ENCODE assay signal across 1 cellular context in the genomic region with DNA sequence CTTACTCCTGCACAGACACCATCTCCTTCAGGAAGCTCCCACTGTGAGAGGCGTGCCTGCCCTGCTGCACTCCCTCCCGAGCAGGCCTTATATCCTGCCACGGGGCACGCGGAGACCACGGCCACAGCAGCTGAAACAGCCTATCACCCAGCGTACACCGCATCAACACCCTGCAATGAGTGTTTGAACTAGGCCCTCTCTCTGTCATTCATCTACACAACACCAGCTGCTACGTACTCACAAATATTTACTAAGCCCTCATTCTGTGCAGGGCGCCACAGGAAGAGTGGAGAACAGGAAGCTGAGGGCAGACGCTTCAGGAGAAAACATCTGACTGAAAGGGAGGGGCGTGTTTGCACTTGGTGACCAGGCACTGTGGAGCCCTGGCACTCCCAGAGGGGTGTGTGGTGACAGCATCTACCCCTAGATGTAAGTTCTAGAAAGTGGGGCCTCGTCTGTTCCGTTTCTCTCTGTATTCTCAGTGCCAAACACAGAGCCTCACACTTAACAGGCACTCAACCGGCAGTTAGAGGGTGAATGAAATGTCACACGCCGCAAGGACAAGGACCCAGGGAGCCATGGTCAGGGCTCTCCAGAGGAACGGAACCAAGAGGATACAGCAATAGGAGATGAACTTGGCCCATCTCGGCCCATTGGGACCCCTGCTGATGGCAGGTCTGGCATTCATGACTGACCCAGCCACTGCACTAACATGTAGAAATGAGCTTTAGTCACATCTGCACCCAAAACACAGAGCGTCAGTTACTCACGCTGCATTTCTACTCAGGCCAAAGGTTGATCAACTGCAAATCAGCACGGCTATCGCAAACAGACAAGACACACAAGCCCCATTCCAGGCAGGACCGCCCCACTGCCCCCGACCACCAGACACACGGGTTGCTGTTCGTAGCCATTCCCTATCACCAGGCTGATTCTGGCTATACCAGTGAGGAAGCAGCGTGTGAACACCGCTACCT.
TF ChIP-seq lines count a peak whose summit lies in the region.

No MANE protein-coding gene starts in this region.

TF ChIP-seq in GM23338, 12 proteins besides CTCF, POLR2A, EP300 and RAD21 (continued from another document):
- TF ChIP-seq, protein P1, sequence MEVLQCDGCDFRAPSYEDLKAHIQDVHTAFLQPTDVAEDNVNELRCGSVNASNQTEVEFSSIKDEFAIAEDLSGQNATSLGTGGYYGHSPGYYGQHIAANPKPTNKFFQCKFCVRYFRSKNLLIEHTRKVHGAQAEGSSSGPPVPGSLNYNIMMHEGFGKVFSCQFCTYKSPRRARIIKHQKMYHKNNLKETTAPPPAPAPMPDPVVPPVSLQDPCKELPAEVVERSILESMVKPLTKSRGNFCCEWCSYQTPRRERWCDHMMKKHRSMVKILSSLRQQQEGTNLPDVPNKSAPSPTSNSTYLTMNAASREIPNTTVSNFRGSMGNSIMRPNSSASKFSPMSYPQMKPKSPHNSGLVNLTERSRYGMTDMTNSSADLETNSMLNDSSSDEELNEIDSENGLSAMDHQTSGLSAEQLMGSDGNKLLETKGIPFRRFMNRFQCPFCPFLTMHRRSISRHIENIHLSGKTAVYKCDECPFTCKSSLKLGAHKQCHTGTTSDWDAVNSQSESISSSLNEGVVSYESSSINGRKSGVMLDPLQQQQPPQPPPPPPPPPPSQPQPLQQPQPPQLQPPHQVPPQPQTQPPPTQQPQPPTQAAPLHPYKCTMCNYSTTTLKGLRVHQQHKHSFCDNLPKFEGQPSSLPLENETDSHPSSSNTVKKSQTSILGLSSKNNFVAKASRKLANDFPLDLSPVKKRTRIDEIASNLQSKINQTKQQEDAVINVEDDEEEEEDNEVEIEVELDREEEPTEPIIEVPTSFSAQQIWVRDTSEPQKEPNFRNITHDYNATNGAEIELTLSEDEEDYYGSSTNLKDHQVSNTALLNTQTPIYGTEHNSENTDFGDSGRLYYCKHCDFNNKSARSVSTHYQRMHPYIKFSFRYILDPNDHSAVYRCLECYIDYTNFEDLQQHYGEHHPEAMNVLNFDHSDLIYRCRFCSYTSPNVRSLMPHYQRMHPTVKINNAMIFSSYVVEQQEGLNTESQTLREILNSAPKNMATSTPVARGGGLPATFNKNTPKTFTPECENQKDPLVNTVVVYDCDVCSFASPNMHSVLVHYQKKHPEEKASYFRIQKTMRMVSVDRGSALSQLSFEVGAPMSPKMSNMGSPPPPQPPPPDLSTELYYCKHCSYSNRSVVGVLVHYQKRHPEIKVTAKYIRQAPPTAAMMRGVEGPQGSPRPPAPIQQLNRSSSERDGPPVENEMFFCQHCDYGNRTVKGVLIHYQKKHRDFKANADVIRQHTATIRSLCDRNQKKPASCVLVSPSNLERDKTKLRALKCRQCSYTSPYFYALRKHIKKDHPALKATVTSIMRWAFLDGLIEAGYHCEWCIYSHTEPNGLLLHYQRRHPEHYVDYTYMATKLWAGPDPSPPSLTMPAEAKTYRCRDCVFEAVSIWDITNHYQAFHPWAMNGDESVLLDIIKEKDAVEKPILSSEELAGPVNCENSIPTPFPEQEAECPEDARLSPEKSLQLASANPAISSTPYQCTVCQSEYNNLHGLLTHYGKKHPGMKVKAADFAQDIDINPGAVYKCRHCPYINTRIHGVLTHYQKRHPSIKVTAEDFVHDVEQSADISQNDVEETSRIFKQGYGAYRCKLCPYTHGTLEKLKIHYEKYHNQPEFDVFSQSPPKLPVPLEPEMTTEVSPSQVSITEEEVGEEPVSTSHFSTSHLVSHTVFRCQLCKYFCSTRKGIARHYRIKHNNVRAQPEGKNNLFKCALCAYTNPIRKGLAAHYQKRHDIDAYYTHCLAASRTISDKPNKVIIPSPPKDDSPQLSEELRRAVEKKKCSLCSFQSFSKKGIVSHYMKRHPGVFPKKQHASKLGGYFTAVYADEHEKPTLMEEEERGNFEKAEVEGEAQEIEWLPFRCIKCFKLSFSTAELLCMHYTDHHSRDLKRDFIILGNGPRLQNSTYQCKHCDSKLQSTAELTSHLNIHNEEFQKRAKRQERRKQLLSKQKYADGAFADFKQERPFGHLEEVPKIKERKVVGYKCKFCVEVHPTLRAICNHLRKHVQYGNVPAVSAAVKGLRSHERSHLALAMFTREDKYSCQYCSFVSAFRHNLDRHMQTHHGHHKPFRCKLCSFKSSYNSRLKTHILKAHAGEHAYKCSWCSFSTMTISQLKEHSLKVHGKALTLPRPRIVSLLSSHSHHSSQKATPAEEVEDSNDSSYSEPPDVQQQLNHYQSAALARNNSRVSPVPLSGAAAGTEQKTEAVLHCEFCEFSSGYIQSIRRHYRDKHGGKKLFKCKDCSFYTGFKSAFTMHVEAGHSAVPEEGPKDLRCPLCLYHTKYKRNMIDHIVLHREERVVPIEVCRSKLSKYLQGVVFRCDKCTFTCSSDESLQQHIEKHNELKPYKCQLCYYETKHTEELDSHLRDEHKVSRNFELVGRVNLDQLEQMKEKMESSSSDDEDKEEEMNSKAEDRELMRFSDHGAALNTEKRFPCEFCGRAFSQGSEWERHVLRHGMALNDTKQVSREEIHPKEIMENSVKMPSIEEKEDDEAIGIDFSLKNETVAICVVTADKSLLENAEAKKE (CRISPR knock-in tag; IDR thresholded peaks at IDR 0.05): no peak
- TF ChIP-seq NANOG (IDR thresholded peaks at IDR 0.05; ENCODE audit: borderline replicate concordance) (no peak), POLR2AphosphoS5 (IDR thresholded peaks at IDR 0.05; ENCODE audit: low read depth) (no peak), JUNB (IDR thresholded peaks at IDR 0.05; ENCODE audit: unreplicated experiment) (no peak), ZNF331 (CRISPR knock-in tag; IDR thresholded peaks at IDR 0.05; ENCODE audit: low read depth) (no peak), ZNF114 (CRISPR knock-in tag; IDR thresholded peaks at IDR 0.05) (no peak)
- TF ChIP-seq, protein P2, sequence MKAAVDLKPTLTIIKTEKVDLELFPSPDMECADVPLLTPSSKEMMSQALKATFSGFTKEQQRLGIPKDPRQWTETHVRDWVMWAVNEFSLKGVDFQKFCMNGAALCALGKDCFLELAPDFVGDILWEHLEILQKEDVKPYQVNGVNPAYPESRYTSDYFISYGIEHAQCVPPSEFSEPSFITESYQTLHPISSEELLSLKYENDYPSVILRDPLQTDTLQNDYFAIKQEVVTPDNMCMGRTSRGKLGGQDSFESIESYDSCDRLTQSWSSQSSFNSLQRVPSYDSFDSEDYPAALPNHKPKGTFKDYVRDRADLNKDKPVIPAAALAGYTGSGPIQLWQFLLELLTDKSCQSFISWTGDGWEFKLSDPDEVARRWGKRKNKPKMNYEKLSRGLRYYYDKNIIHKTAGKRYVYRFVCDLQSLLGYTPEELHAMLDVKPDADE (IDR thresholded peaks at IDR 0.05): no peak
- TF ChIP-seq, protein P3, sequence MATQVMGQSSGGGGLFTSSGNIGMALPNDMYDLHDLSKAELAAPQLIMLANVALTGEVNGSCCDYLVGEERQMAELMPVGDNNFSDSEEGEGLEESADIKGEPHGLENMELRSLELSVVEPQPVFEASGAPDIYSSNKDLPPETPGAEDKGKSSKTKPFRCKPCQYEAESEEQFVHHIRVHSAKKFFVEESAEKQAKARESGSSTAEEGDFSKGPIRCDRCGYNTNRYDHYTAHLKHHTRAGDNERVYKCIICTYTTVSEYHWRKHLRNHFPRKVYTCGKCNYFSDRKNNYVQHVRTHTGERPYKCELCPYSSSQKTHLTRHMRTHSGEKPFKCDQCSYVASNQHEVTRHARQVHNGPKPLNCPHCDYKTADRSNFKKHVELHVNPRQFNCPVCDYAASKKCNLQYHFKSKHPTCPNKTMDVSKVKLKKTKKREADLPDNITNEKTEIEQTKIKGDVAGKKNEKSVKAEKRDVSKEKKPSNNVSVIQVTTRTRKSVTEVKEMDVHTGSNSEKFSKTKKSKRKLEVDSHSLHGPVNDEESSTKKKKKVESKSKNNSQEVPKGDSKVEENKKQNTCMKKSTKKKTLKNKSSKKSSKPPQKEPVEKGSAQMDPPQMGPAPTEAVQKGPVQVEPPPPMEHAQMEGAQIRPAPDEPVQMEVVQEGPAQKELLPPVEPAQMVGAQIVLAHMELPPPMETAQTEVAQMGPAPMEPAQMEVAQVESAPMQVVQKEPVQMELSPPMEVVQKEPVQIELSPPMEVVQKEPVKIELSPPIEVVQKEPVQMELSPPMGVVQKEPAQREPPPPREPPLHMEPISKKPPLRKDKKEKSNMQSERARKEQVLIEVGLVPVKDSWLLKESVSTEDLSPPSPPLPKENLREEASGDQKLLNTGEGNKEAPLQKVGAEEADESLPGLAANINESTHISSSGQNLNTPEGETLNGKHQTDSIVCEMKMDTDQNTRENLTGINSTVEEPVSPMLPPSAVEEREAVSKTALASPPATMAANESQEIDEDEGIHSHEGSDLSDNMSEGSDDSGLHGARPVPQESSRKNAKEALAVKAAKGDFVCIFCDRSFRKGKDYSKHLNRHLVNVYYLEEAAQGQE (IDR thresholded peaks at IDR 0.05; ENCODE audit: unreplicated experiment): no peak
